Comparison of ENCODE assay signal across 9 cellular contexts in the genomic region with DNA sequence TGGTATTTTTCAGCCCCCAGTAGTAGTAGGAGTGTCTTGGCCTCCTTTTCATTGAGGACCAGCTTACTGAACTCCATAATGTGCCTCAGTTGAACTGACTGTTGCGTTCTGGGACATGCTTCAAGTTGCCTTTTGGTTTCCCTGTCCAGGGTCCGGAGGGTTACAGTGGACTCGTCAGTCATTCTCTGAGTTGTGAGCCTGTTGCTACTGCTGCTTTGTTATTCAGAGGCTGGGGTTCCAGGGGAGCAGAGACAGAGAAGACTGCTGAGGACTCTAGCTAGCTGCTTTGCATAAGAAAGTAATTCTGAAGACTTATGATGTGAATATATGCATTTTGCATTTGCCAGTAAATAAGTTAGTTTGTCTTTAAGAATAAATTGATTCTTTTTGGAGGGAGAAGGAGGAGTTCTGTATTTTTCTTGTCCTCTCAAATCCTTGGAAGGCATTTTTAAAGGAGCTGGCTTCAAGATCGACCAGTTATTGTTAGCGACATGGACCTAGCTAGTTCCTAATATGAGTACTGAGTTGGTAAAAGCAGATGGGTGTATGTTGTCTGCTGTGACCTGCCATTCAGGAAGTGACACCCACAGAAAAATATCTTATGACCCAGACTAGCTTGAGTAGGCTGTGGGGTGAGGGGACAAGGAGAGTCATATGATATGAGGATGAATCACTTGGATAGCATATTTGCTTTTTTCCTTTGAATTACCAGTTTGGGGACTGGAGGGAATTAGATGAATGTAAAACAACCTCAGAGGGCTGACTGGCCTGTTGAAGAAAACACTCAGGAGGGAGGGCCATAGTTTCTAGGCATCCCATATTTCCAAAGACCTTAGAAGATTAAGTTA. TPM values are rescaled to one million over a fixed set of nuclear protein-coding genes. Genes with fewer than 3 reads are reported as not detected.
A peak's percentile ranks its signal among the peaks of the same experiment; 100 is the strongest.
DNase-seq lines count a peak whose midpoint lies in the region; ATAC-seq and TF ChIP-seq lines count a peak whose summit lies in the region.
"Had no signal": no experiment of that assay in that cellular context is flagged by ENCODE, and none has a peak within 500 bp of the region (broad histone marks: within the 10 kb centered on the region; RNA-seq: fewer than 3 reads in every experiment).

No MANE protein-coding gene starts in this region.

- no peaks in the 10 kb centered on the region for H3K27me3 ChIP-seq in BLaER1 treated with 17β-estradiol and CSF1 and Interleukin-3, amounts not matched to agents 10 nM and 100 nM

- peaks cover 0 to 84% (median 8%) of the 10 kb centered on the region in 10 experiments; a peak in 11 of 20 replicates for H3K4me1 ChIP-seq in BLaER1 treated with 17β-estradiol and CSF1 and Interleukin-3, amounts not matched to agents 10 nM and 100 nM

- DNase-seq in WTC11 (ENCODE audit: low spot score) (peak; percentile 31), epithelial cell of esophagus (ENCODE audit: low read depth) (peak; percentile 94), naive B cell (peak; percentile 47), posterior vena cava (ENCODE audit: low spot score) (no peak), COR-L47 (lab: John Stamatoyannopoulos, UW) (no peak)

- H3K36me3 ChIP-seq in BLaER1 treated with 17β-estradiol and CSF1 and Interleukin-3, amounts not matched to agents 10 nM and 100 nM = peaks cover 20 to 49% (median 40%) of the 10 kb centered on the region in 11 experiments; a peak in 21 of 22 replicates

- H3K4me1 Mint-ChIP-seq in WTC11 = peaks cover 29% of the 10 kb centered on the region
- peaks cover 9 to 14% (median 10%) of the 10 kb centered on the region in 3 donors for H3K4me1 Mint-ChIP-seq in naive B cell

- TF ChIP-seq CTCF in WTC11 (IDR thresholded peaks at IDR 0.05) = no peak
- TF ChIP-seq CTCF in epithelial cell of esophagus (IDR thresholded peaks at IDR 0.05; ENCODE audit: insufficient read depth, low read depth, low read length, missing control alignments) = no peak

- H3K9me3 ChIP-seq in BLaER1 treated with 17β-estradiol and CSF1 and Interleukin-3, amounts not matched to agents 10 nM and 100 nM (replicated peaks in 1 of 11) = peaks cover 0 to 9% (median 0%) of the 10 kb centered on the region in 11 experiments; a peak in 4 of 22 replicates

- CTCF ChIA-PET in WTC11 (lab: Charles Lee) = interaction anchor here (0.6 to 1.8 kb wide), 10 partner anchors 9 to 114 kb away, joined by 3 to 8 read pairs (median 4); partner anchors contain the start of genes ANKRD2 and AVPI1

- H3K27me3 Mint-ChIP-seq in WTC11 (ENCODE audit: low read depth) (no peaks in the 10 kb centered on the region), naive B cell (no peaks in the 10 kb centered on the region)

- H3K4me3 Mint-ChIP-seq in WTC11 (peak overlapping the region; percentile 54), naive B cell (peak overlapping the region in 3 of 8 donors; percentile 14 to 85 (median 52))

- no peaks in the 10 kb centered on the region for H3K9me3 Mint-ChIP-seq in WTC11
- no peaks in the 10 kb centered on the region for H3K9me3 Mint-ChIP-seq in naive B cell

- H4K20me1 ChIP-seq in BLaER1 treated with 17β-estradiol and CSF1 and Interleukin-3, amounts not matched to agents 10 nM and 100 nM = peaks cover 0 to 5% (median 0%) of the 10 kb centered on the region in 11 experiments; a peak in 1 of 22 replicates

- POLR2A ChIA-PET in WTC11 (lab: Charles Lee) = no interaction called here

- ATAC-seq in GM19452 (IDR thresholded peaks at IDR 0.05; ENCODE audit: unreplicated experiment) = peak; percentile 93
- peak; percentile 73 for ATAC-seq in HG03558 (IDR thresholded peaks at IDR 0.05; ENCODE audit: extremely low read depth, unreplicated experiment)
- peak; percentile 89 for ATAC-seq in WTC11
- ATAC-seq in naive B cell (ENCODE audit: low read depth in 2 of 2) = peak; percentile 95 to 99

- H3K4me3 ChIP-seq in BLaER1 treated with 17β-estradiol and CSF1 and Interleukin-3, amounts not matched to agents 10 nM and 100 nM = peak overlapping the region in 1 of 10 experiments; percentile 28; a peak in 1 of 20 replicates
- no peak overlapping the region for H3K4me3 ChIP-seq in epithelial cell of esophagus (ENCODE audit: low read length)

- peak overlapping the region in 6 of 11 experiments; percentile 19 to 98 (median 80); a peak in 10 of 22 replicates for H3K27ac ChIP-seq in BLaER1 treated with 17β-estradiol and CSF1 and Interleukin-3, amounts not matched to agents 10 nM and 100 nM
- H3K27ac ChIP-seq: KMS-11 had no signal

- intact Hi-C loops in posterior vena cava (cut with DNase I) = no loop called here

- peak overlapping the region in 6 of 11 experiments; percentile 2 to 97 (median 62); a peak in 11 of 22 replicates for H3K4me2 ChIP-seq in BLaER1 treated with 17β-estradiol and CSF1 and Interleukin-3, amounts not matched to agents 10 nM and 100 nM
- H3K4me2 ChIP-seq: KMS-11 had no signal

- peak overlapping the region in 4 of 11 experiments; percentile 49 to 87 (median 78); a peak in 7 of 22 replicates for H3K9ac ChIP-seq in BLaER1 treated with 17β-estradiol and CSF1 and Interleukin-3, amounts not matched to agents 10 nM and 100 nM
- H3K9ac ChIP-seq: KMS-11 had no signal

- H3K27ac Mint-ChIP-seq in WTC11 = peak overlapping the region; percentile 91
- peak overlapping the region; percentile 32 to 96 (median 70) for H3K27ac Mint-ChIP-seq in naive B cell

- H3K36me3 Mint-ChIP-seq in WTC11 (peaks cover 47% of the 10 kb centered on the region), naive B cell (peaks cover 10% of the 10 kb centered on the region in 2 donors)

TF ChIP-seq in WTC11, 78 proteins besides CTCF, POLR2A, EP300 and RAD21 (continues in another document):
- TF ChIP-seq ZNF396 (CRISPR knock-in tag; IDR thresholded peaks at IDR 0.05; ENCODE audit: borderline replicate concordance) = no peak
- TF ChIP-seq FOXP4 (CRISPR knock-in tag; IDR thresholded peaks at IDR 0.05) = no peak; the same call in 1 of the 2 replicates
- no peak for TF ChIP-seq SMAD4 (CRISPR knock-in tag; IDR thresholded peaks at IDR 0.05)
- TF ChIP-seq HMGXB4 (CRISPR knock-in tag; IDR thresholded peaks at IDR 0.05) = no peak
- no peak for TF ChIP-seq NR3C1 (CRISPR knock-in tag; conservative IDR thresholded peaks at IDR 0.05; ENCODE audit: low read depth)
- no peak for TF ChIP-seq CREM (CRISPR knock-in tag; IDR thresholded peaks at IDR 0.05)
- TF ChIP-seq MXD4 (CRISPR knock-in tag; IDR thresholded peaks at IDR 0.05; ENCODE audit: borderline replicate concordance) = no peak
- TF ChIP-seq, protein P1, sequence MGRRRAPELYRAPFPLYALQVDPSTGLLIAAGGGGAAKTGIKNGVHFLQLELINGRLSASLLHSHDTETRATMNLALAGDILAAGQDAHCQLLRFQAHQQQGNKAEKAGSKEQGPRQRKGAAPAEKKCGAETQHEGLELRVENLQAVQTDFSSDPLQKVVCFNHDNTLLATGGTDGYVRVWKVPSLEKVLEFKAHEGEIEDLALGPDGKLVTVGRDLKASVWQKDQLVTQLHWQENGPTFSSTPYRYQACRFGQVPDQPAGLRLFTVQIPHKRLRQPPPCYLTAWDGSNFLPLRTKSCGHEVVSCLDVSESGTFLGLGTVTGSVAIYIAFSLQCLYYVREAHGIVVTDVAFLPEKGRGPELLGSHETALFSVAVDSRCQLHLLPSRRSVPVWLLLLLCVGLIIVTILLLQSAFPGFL (CRISPR knock-in tag; IDR thresholded peaks at IDR 0.05; ENCODE audit: borderline replicate concordance) = no peak

RNA-seq across cellular contexts. Expression of gene PI4K2A, which starts 8.3 kb away (rescaled TPM):
- total RNA-seq in WTC11 (2021) (18.6 to 19.6 TPM (median 19.5 TPM) in 3 replicates), posterior vena cava (10 to 100 TPM; 13.8 to 15.9 TPM)
- polyA plus RNA-seq in naive B cell (ENCODE audit: low read depth in 6 of 6) = 1 to 10 TPM; 5.1 to 7.9 (median 6.4) TPM

RNA-seq across cellular contexts. Expression of gene MORN4, which starts 15.5 kb away (rescaled TPM):
- total RNA-seq in WTC11 (2021) (21.8 to 27.1 TPM (median 24.0 TPM) in 3 replicates), posterior vena cava (1 to 10 TPM; 3.4 to 6.5 TPM)
- 1 to 10 TPM in 2 of 6 donors, under 1 TPM in 3, not detected in 1; 0.27 to 2.1 (median 0.77) TPM for polyA plus RNA-seq in naive B cell (ENCODE audit: low read depth in 6 of 6)

RNA-seq across cellular contexts. Expression of gene AVPI1, which starts 38.3 kb away (rescaled TPM):
- total RNA-seq in WTC11 (2021) = 8.1 to 9.8 TPM (median 9.0 TPM) in 3 replicates
- 1 to 10 TPM; 1.4 to 4.0 (median 2.3) TPM for polyA plus RNA-seq in naive B cell (ENCODE audit: low read depth in 6 of 6)
- total RNA-seq in posterior vena cava = 10 to 100 TPM; 15.0 to 17.6 TPM

RNA-seq across cellular contexts. Expression of gene C10orf62, which starts 59.3 kb away (rescaled TPM):
- 0.21 to 0.34 TPM in 2 of 3 replicates, not detected in the other for total RNA-seq in WTC11 (2021)
- not detected for polyA plus RNA-seq in naive B cell (ENCODE audit: low read depth in 6 of 6)
- under 1 TPM; 0.19 to 0.46 TPM for total RNA-seq in posterior vena cava

Comparison
In these comparisons a context has a peak if more than half of its experiments do, and no peak if none do; other contexts are left out.
1. DNase-seq: peak in WTC11 (single experiment), epithelial cell of esophagus (single experiment) and naive B cell (single experiment); none in posterior vena cava (single experiment) and COR-L47 (single experiment).
2. Peak in every context shown above with its lines, with median percentiles within 50 percentile points of each other: ATAC-seq.